In genomic region chr17:16202554-16203500, GRCh38 we compare ENCODE assay signal across 8 cellular contexts. TPM values are rescaled to one million over a fixed set of nuclear protein-coding genes. Genes with fewer than 3 reads are reported as not detected.
DNase-seq lines count a peak whose midpoint lies in the region; ATAC-seq, FAIRE-seq and TF ChIP-seq lines count a peak whose summit lies in the region.
"Not testable (repeated sequence)": the region's sequence is repeated elsewhere in the genome, so short reads cannot be mapped to it uniquely, and the experiment has no call there.

No MANE protein-coding gene starts in this region.

- not testable (repeated sequence) for H3K27me3 ChIP-seq in astrocyte (ENCODE audit: insufficient read depth, low read length); esophagus (ENCODE audit: control insufficient read depth in 1 of 2, insufficient read depth in 2 of 2, low read length in 2 of 2)

- FAIRE-seq in astrocyte (lab: Jason Lieb, UNC): not testable (repeated sequence)

- ATAC-seq in activated B cell treated with CpG ODN at 0.5 μM for 24 hours (ENCODE audit: low read depth); naive thymus-derived CD8-positive, alpha-beta T cell: not testable (repeated sequence)

- not testable (repeated sequence) for H3K4me2 ChIP-seq in astrocyte (ENCODE audit: low read length)

- not testable (repeated sequence) for H3K9ac ChIP-seq in astrocyte (ENCODE audit: low read length)

- H3K27ac ChIP-seq in astrocyte (ENCODE audit: low read depth, low read length): not testable (repeated sequence)
- H3K27ac ChIP-seq in esophagus (ENCODE audit: low read depth in 2 of 2, low read length in 1 of 2): peak overlapping the region; percentile 21 to 42

- WGBS in esophagus, 2 donors: 47 to 59% methylated on average over 5 of the region's 5 CpGs

- peak overlapping the region; percentile 6; the same call in 1 of the 2 replicates for H3K4me3 Mint-ChIP-seq in HFFc6
- peak overlapping the region; percentile 19 for H3K4me3 Mint-ChIP-seq in activated B cell treated with CpG ODN at 0.5 μM for 24 hours
- H3K4me3 Mint-ChIP-seq in astrocyte (ENCODE audit: unreplicated experiment): peak overlapping the region; percentile 1
- H3K4me3 Mint-ChIP-seq in immature natural killer cell: peak overlapping the region in 4 of 5 donors; percentile 3 to 20 (median 10)
- peak overlapping the region in 8 of 10 donors; percentile 2 to 70 (median 36) for H3K4me3 Mint-ChIP-seq in naive thymus-derived CD8-positive, alpha-beta T cell
- H3K4me3 Mint-ChIP-seq in stimulated activated naive CD8-positive, alpha-beta T cell treated with anti-CD3 and anti-CD28 coated beads, Interleukin-15, Interleukin-2, amounts not matched to agents 100 ng/mL and 50 ng/mL, for 24 hours: peak overlapping the region; percentile 31

- H3K79me2 ChIP-seq in astrocyte (ENCODE audit: insufficient read depth, low read length): peaks cover 95% of the 10 kb centered on the region

- peak overlapping the region; percentile 61 for H3K27ac Mint-ChIP-seq in HFFc6
- peak overlapping the region; percentile 79 for H3K27ac Mint-ChIP-seq in activated B cell treated with CpG ODN at 0.5 μM for 24 hours
- not testable (repeated sequence) for H3K27ac Mint-ChIP-seq in astrocyte (ENCODE audit: unreplicated experiment)
- peak overlapping the region; percentile 32 to 89 (median 82) for H3K27ac Mint-ChIP-seq in immature natural killer cell
- peak overlapping the region; percentile 64 to 89 (median 82) for H3K27ac Mint-ChIP-seq in naive thymus-derived CD8-positive, alpha-beta T cell
- H3K27ac Mint-ChIP-seq in stimulated activated naive CD8-positive, alpha-beta T cell treated with anti-CD3 and anti-CD28 coated beads, Interleukin-15, Interleukin-2, amounts not matched to agents 100 ng/mL and 50 ng/mL, for 24 hours: peak overlapping the region; percentile 82

- TF ChIP-seq CTCF in AG10803 (conservative IDR thresholded peaks at IDR 0.05; ENCODE audit: low read length); HFFc6 (IDR thresholded peaks at IDR 0.05); activated B cell treated with CpG ODN at 0.5 μM for 24 hours (IDR thresholded peaks at IDR 0.05); astrocyte (IDR thresholded peaks at IDR 0.05; ENCODE audit: insufficient read depth, low read depth, low read length): not testable (repeated sequence)

- peak; percentile 33 for DNase-seq in AG10803 (ENCODE audit: low read depth)
- DNase-seq in HFFc6; activated B cell treated with CpG ODN at 0.5 μM for 24 hours; astrocyte (ENCODE audit: low read depth); immature natural killer cell; naive thymus-derived CD8-positive, alpha-beta T cell: not testable (repeated sequence)

- H3K4me1 Mint-ChIP-seq in HFFc6 (ENCODE audit: low read depth) (peaks cover 61% of the 10 kb centered on the region), activated B cell treated with CpG ODN at 0.5 μM for 24 hours (peaks cover 72% of the 10 kb centered on the region), astrocyte (ENCODE audit: low read depth, unreplicated experiment) (peaks cover 27% of the 10 kb centered on the region), immature natural killer cell (peaks cover 55 to 86% of the 10 kb centered on the region in 2 donors)
- H3K4me1 Mint-ChIP-seq in naive thymus-derived CD8-positive, alpha-beta T cell: peaks cover 34 to 83% (median 75%) of the 10 kb centered on the region in 4 donors
- H3K4me1 Mint-ChIP-seq in stimulated activated naive CD8-positive, alpha-beta T cell treated with anti-CD3 and anti-CD28 coated beads, Interleukin-15, Interleukin-2, amounts not matched to agents 100 ng/mL and 50 ng/mL, for 24 hours (ENCODE audit: low read depth): peaks cover 76% of the 10 kb centered on the region

- not testable (repeated sequence) for H3K27me3 Mint-ChIP-seq in HFFc6 (ENCODE audit: insufficient read depth); activated B cell treated with CpG ODN at 0.5 μM for 24 hours; astrocyte (ENCODE audit: low read depth, unreplicated experiment); immature natural killer cell (ENCODE audit: low read depth in 3 of 3); naive thymus-derived CD8-positive, alpha-beta T cell; stimulated activated naive CD8-positive, alpha-beta T cell treated with anti-CD3 and anti-CD28 coated beads, Interleukin-15, Interleukin-2, amounts not matched to agents 100 ng/mL and 50 ng/mL, for 24 hours

- not testable (repeated sequence) for H3K9me3 Mint-ChIP-seq in HFFc6; activated B cell treated with CpG ODN at 0.5 μM for 24 hours; astrocyte (ENCODE audit: unreplicated experiment); immature natural killer cell; naive thymus-derived CD8-positive, alpha-beta T cell; stimulated activated naive CD8-positive, alpha-beta T cell treated with anti-CD3 and anti-CD28 coated beads, Interleukin-15, Interleukin-2, amounts not matched to agents 100 ng/mL and 50 ng/mL, for 24 hours

- intact Hi-C loops in activated B cell treated with CpG ODN at 0.5 μM for 24 hours (cut with micrococcal nuclease): loop anchor here (1.0 kb wide), 1 partner anchor 11 kb away; no protein-coding TSS in a partner anchor

- not testable (repeated sequence) for H2AFZ ChIP-seq in astrocyte (ENCODE audit: low read depth, low read length)

- peaks cover 69% of the 10 kb centered on the region for H4K20me1 ChIP-seq in astrocyte (ENCODE audit: insufficient read depth, low read length)

- H3K36me3 ChIP-seq in astrocyte (ENCODE audit: insufficient read depth, low read length); esophagus (ENCODE audit: control insufficient read depth in 2 of 2, insufficient read depth in 2 of 2, low read length in 1 of 2): not testable (repeated sequence)

- H3K9me3 ChIP-seq in astrocyte (ENCODE audit: insufficient read depth, low read depth, low read length); esophagus (ENCODE audit: control insufficient read depth in 2 of 2, insufficient read depth in 1 of 2, low read depth in 1 of 2, low read length in 1 of 2): not testable (repeated sequence)

- not testable (repeated sequence) for H3K4me1 ChIP-seq in astrocyte (ENCODE audit: insufficient read depth, low read length); esophagus (ENCODE audit: control insufficient read depth in 2 of 2, insufficient read depth in 2 of 2, low read length in 1 of 2)

- CTCF ChIA-PET in activated B cell treated with CpG ODN at 0.5 μM for 24 hours (lab: Charles Lee): interaction anchor here (1.2 kb wide), 1 partner anchor 13 kb away, joined by 4 read pairs; the partner anchor contains the start of gene NCOR1

- not testable (repeated sequence) for H3K4me3 ChIP-seq in AG10803 (ENCODE audit: low read length); astrocyte (ENCODE audit: insufficient read depth, low read depth, low read length); esophagus (ENCODE audit: low read depth in 1 of 2, low read length in 2 of 2)

- not testable (repeated sequence) for H3K36me3 Mint-ChIP-seq in HFFc6 (ENCODE audit: low read depth); astrocyte (ENCODE audit: low read depth, unreplicated experiment); immature natural killer cell; stimulated activated naive CD8-positive, alpha-beta T cell treated with anti-CD3 and anti-CD28 coated beads, Interleukin-15, Interleukin-2, amounts not matched to agents 100 ng/mL and 50 ng/mL, for 24 hours (ENCODE audit: low read depth)
- H3K36me3 Mint-ChIP-seq in activated B cell treated with CpG ODN at 0.5 μM for 24 hours (ENCODE audit: low read depth): peaks cover 10% of the 10 kb centered on the region
- peaks cover 0 to 23% (median 2%) of the 10 kb centered on the region in 3 donors for H3K36me3 Mint-ChIP-seq in naive thymus-derived CD8-positive, alpha-beta T cell

- POLR2A ChIA-PET in activated B cell treated with CpG ODN at 0.5 μM for 24 hours (lab: Charles Lee): interaction anchor here (0.5 to 1.3 kb wide), 4 partner anchors 10 to 84 kb away, joined by 3 to 4 read pairs (median 3); partner anchors contain the start of gene PIGL
- POLR2A ChIA-PET in naive thymus-derived CD8-positive, alpha-beta T cell (lab: Charles Lee): interaction anchor here (0.6 to 1.1 kb wide), 3 partner anchors 11 to 327 kb away, joined by 3 to 4 read pairs (median 3); partner anchors contain the start of gene NCOR1

RNA-seq across cellular contexts. Expression of gene NCOR1, which starts 12.5 kb away (rescaled TPM):
- total RNA-seq in HFFc6 (2021; fragmentation: NEBNext Ultra II Directional; extraction: Animal tissue kit (Norgen Biotek cat#: 25700)): 100 to 1,000 TPM; 103 to 115 (median 111) TPM
- 163 and 188 TPM in 2 replicates for total RNA-seq in activated B cell treated with CpG ODN at 0.5 μM for 24 hours
- total RNA-seq in astrocyte: 119 and 121 TPM in 2 replicates
- polyA plus RNA-seq in esophagus: 10 to 100 TPM; 31.5 to 41.3 TPM
- 100 to 1,000 TPM in 1 of 3 donors, 10 to 100 TPM in 2; 18.8 to 192 (median 35.0) TPM for polyA plus RNA-seq in immature natural killer cell
- 100 to 1,000 TPM; 149 to 163 TPM for total RNA-seq in naive thymus-derived CD8-positive, alpha-beta T cell
- polyA plus RNA-seq in naive thymus-derived CD8-positive, alpha-beta T cell: 100 to 1,000 TPM in 1 of 3 donors, 10 to 100 TPM in 2; 41.8 to 132 (median 73.7) TPM

RNA-seq across cellular contexts. Expression of gene PIGL, which starts 14.2 kb away (rescaled TPM):
- total RNA-seq in HFFc6 (2021; fragmentation: NEBNext Ultra II Directional; extraction: Animal tissue kit (Norgen Biotek cat#: 25700)): 10 to 100 TPM; 12.0 to 15.5 (median 14.9) TPM
- 50.8 and 56.6 TPM in 2 replicates for total RNA-seq in activated B cell treated with CpG ODN at 0.5 μM for 24 hours
- 21.9 and 25.5 TPM in 2 replicates for total RNA-seq in astrocyte
- 10 to 100 TPM; 13.3 to 21.5 TPM for polyA plus RNA-seq in esophagus
- polyA plus RNA-seq in immature natural killer cell: 10 to 100 TPM in 1 of 3 donors, 1 to 10 TPM in 2; 4.1 to 12.4 (median 4.4) TPM
- total RNA-seq in naive thymus-derived CD8-positive, alpha-beta T cell: 10 to 100 TPM; 85.0 to 98.2 TPM
- 10 to 100 TPM in 1 of 3 donors, 1 to 10 TPM in 2; 9.2 to 14.3 (median 9.2) TPM for polyA plus RNA-seq in naive thymus-derived CD8-positive, alpha-beta T cell
